In the genomic region with DNA sequence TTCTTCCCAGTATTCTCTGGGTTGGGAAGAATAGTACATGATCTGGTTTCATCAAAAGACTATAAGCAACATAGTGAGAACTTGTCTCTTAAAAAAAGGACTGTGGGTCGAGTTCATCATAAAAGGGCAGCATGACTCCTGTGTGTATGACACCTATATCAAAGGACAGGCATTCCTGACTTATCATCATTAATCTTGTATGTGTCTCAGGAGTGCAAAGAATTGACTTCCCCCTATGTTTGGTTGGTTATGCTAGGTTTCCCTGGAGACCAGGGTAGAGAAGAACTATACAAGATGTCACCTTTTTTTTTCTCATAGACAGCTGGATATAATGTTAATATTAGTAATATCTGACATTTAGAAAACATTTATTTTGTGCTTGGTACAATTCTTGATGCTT, we compare ENCODE assay signal across 20 cellular contexts.
DNase-seq lines count a peak whose midpoint lies in the region; ATAC-seq, FAIRE-seq and TF ChIP-seq lines count a peak whose summit lies in the region.
"Had no signal": no experiment of that assay in that cellular context is flagged by ENCODE, and none has a peak within 500 bp of the region (broad histone marks: within the 10 kb centered on the region; RNA-seq: fewer than 3 reads in every experiment).

No MANE protein-coding gene starts in this region.

- TF ChIP-seq EP300 in HepG2 (IDR thresholded peaks at IDR 0.05; ENCODE audit: low read depth in 2 of 2, low read length in 2 of 2) (no peak), HepG2 (CRISPR knock-in tag; IDR thresholded peaks at IDR 0.05; ENCODE audit: borderline replicate concordance) (no peak)

- no peaks in the 10 kb centered on the region for H3K27me3 ChIP-seq in HepG2 (ENCODE audit: control insufficient read depth in 1 of 2, insufficient read depth in 2 of 2, low read length in 2 of 2)
- no peaks in the 10 kb centered on the region for H3K27me3 ChIP-seq in right lobe of liver
- H3K27me3 ChIP-seq: SJCRH30 had no signal

- H3K9me3 Mint-ChIP-seq in nephron progenitor cell = no peaks in the 10 kb centered on the region
- H3K9me3 Mint-ChIP-seq: CD14-positive monocyte had no signal

- TF ChIP-seq RAD21 in HepG2 (CRISPR knock-in tag; IDR thresholded peaks at IDR 0.05) = no peak

- no peak overlapping the region for H3K27ac ChIP-seq in HepG2 (ENCODE audit: extremely low read length, insufficient read depth, low read length)
- no peak overlapping the region for H3K27ac ChIP-seq in right lobe of liver
- H3K27ac ChIP-seq: RWPE1, SJCRH30 had no signal

- no peak overlapping the region for H2AFZ ChIP-seq in HepG2 (ENCODE audit: low read length)

- H3K36me3 Mint-ChIP-seq in nephron progenitor cell (ENCODE audit: low read depth) = no peaks in the 10 kb centered on the region
- H3K36me3 Mint-ChIP-seq: CD14-positive monocyte had no signal

- H3K4me2 ChIP-seq in HepG2 (ENCODE audit: low read depth, low read length) = no peak overlapping the region

- H4K20me1 ChIP-seq in HepG2 (ENCODE audit: insufficient read depth, low read length) = no peaks in the 10 kb centered on the region

- H3K4me3 ChIP-seq in HepG2 (replicated peaks in 1 of 3; ENCODE audit: insufficient read depth in 1 of 3, low read depth in 2 of 3, low read length in 3 of 3) = no peak overlapping the region
- no peak overlapping the region for H3K4me3 ChIP-seq in right lobe of liver
- H3K4me3 ChIP-seq: SJCRH30 had no signal

- ATAC-seq in HepG2 (no peak), right lobe of liver (no peak), GM18868 (IDR thresholded peaks at IDR 0.05; ENCODE audit: unreplicated experiment) (no peak), GM19351 (IDR thresholded peaks at IDR 0.05; ENCODE audit: unreplicated experiment) (no peak)

- no peak overlapping the region for H3K9ac ChIP-seq in HepG2 (ENCODE audit: insufficient read depth, low read depth, low read length)

- in situ Hi-C loops in HepG2 (cut with HindIII; ENCODE audit: extremely low pct_ligation_motif_present, low pct_unique_long_range_greater_than_20kb) = no loop called here

- H3K36me3 ChIP-seq in HepG2 (replicated peaks in 1 of 2; ENCODE audit: control insufficient read depth in 1 of 2, insufficient read depth in 2 of 2, low read length in 2 of 2) (no peaks in the 10 kb centered on the region), right lobe of liver (no peaks in the 10 kb centered on the region)
- H3K36me3 ChIP-seq: SJCRH30 had no signal

- POLR2A ChIA-PET in HepG2 (lab: Yijun Ruan, JAX) = no interaction called here

- peak; percentile 28 for DNase-seq in HepG2 (ENCODE audit: low spot score)
- no peak for DNase-seq in right lobe of liver
- DNase-seq in glomerular visceral epithelial cell (ENCODE audit: extremely low spot score) = peak; percentile 16
- no peak for DNase-seq in nephron progenitor cell
- no peak for DNase-seq in stimulated activated CD4-positive, alpha-beta T cell treated with anti-CD3 and anti-CD28 coated beads, Interleukin-2, amount 100 ng/mL, for 24 hours
- no peak for DNase-seq in RKO (ENCODE audit: low spot score)
- DNase-seq: Calu3, DND-41, GF-D8, Karpas-422, NCI-H1105 treated with DMSO at 0.1 percent for 48 hours, NCI-H1930, NCI-H524 treated with DMSO at 0.1 percent for 48 hours, SJCRH30 had no signal

- intact Hi-C loops in HepG2 (cut with micrococcal nuclease; ENCODE audit: unreplicated experiment) = no loop called here
- intact Hi-C loops in right lobe of liver (cut with DNase I) = no loop called here

- H3K27ac Mint-ChIP-seq in nephron progenitor cell = peak overlapping the region; percentile 51
- H3K27ac Mint-ChIP-seq: CD14-positive monocyte had no signal

- no peak for TF ChIP-seq POLR2A in HepG2 (IDR thresholded peaks at IDR 0.05; ENCODE audit: insufficient read depth in 1 of 2, low read depth in 2 of 2, low read length in 2 of 2)
- no peak for TF ChIP-seq POLR2A in right lobe of liver (IDR thresholded peaks at IDR 0.05)

- no peak for FAIRE-seq in HepG2 (lab: Jason Lieb, UNC)
- FAIRE-seq: A204.1, H54 had no signal

- CTCF ChIA-PET in HepG2 (lab: Yijun Ruan, JAX; ENCODE audit: low intra/inter-chr PET ratio, low total read pairs) = no interaction called here

- H3K27me3 Mint-ChIP-seq in nephron progenitor cell (ENCODE audit: low read depth, poor library complexity) = no peaks in the 10 kb centered on the region

- TF ChIP-seq CTCF in HepG2 (CRISPR knock-in tag; IDR thresholded peaks at IDR 0.05) (no peak), right lobe of liver (IDR thresholded peaks at IDR 0.05) (no peak), nephron progenitor cell (IDR thresholded peaks at IDR 0.05) (no peak)

- WGBS in HepG2 (ENCODE audit: low lambda C conversion rate) = 89% methylated on average over 1 of the region's 1 CpG
- WGBS in right lobe of liver (ENCODE audit: insufficient coverage, low coverage, low lambda C conversion rate, missing lambda C conversion rate) = 56% methylated on average over 1 of the region's 1 CpG

- BruUV-seq in HepG2 (replicated peaks; lab: Mats Ljungman, UMichigan) = no TSS peak

- no peaks in the 10 kb centered on the region for H3K79me2 ChIP-seq in HepG2 (ENCODE audit: insufficient read depth, low read length)

- H3K9me3 ChIP-seq in HepG2 (ENCODE audit: low read length) = no peaks in the 10 kb centered on the region
- H3K9me3 ChIP-seq in right lobe of liver = no peaks in the 10 kb centered on the region
- H3K9me3 ChIP-seq: SJCRH30 had no signal

- H3K4me3 Mint-ChIP-seq in nephron progenitor cell = no peak overlapping the region
- H3K4me3 Mint-ChIP-seq: CD14-positive monocyte had no signal

- peaks cover 59% of the 10 kb centered on the region for H3K4me1 Mint-ChIP-seq in nephron progenitor cell

- peaks cover 27% of the 10 kb centered on the region for H3K4me1 ChIP-seq in HepG2 (ENCODE audit: insufficient read depth, low read length)
- no peaks in the 10 kb centered on the region for H3K4me1 ChIP-seq in right lobe of liver

TF ChIP-seq in HepG2, 621 proteins besides CTCF, POLR2A, EP300 and RAD21:
- no peak for TF ChIP-seq ZNF337 (CRISPR knock-in tag; IDR thresholded peaks at IDR 0.05; ENCODE audit: borderline replicate concordance, low read depth)

Comparison
In these comparisons a context has a peak if more than half of its experiments do, and no peak if none do; other contexts are left out.
1. DNase-seq: peak in HepG2 (single experiment) and glomerular visceral epithelial cell (single experiment); none in right lobe of liver (0 of 3), nephron progenitor cell (single experiment), stimulated activated CD4-positive, alpha-beta T cell treated with anti-CD3 and anti-CD28 coated beads, Interleukin-2, amount 100 ng/mL, for 24 hours (0 of 2) and RKO (single experiment).